In genomic region chr2:70123829-70124117, GRCh38 we compare ENCODE assay signal across 8 cellular contexts. TPM values are rescaled to one million over a fixed set of nuclear protein-coding genes. Genes with fewer than 3 reads are reported as not detected.
DNase-seq lines count a peak whose midpoint lies in the region; ATAC-seq and TF ChIP-seq lines count a peak whose summit lies in the region.

No MANE protein-coding gene starts in this region.

- peak in 1 of 2 donors; percentile 24 for ATAC-seq in naive thymus-derived CD8-positive, alpha-beta T cell
- no peak for ATAC-seq in GM21367 (IDR thresholded peaks at IDR 0.05; ENCODE audit: unreplicated experiment)

- H3K27me3 ChIP-seq in A673 (replicated peaks; ENCODE audit: insufficient read depth, low read depth, low read length, poor library complexity) (no peaks in the 10 kb centered on the region), KMS-11 (ENCODE audit: insufficient read depth, low read depth) (no peaks in the 10 kb centered on the region)

- DNase-seq in A673 (ENCODE audit: low spot score), result no peak
- DNase-seq in naive thymus-derived CD8-positive, alpha-beta T cell, result no peak
- DNase-seq in hepatic stellate cell (ENCODE audit: low spot score), result no peak
- DNase-seq in HuH-7.5 (ENCODE audit: low spot score), result no peak
- no peak for DNase-seq in HCEC 1CT

- H3K4me1 ChIP-seq in A673 (ENCODE audit: insufficient read depth, low read length, poor library complexity, severe bottlenecking) (peaks cover 26% of the 10 kb centered on the region), KMS-11 (ENCODE audit: low read depth, poor library complexity, severe bottlenecking) (peaks cover 54% of the 10 kb centered on the region)

- intact Hi-C loops in A673 (cut with micrococcal nuclease; ENCODE audit: unreplicated experiment), result loop anchor here (1.0 kb wide), 1 partner anchor 36 kb away; the partner anchor contains the start of gene PCBP1

- H3K9me3 Mint-ChIP-seq in naive thymus-derived CD8-positive, alpha-beta T cell, result no peaks in the 10 kb centered on the region

- H3K27ac Mint-ChIP-seq in naive thymus-derived CD8-positive, alpha-beta T cell, result peak overlapping the region; percentile 99 to 100 (median 100)

- peak overlapping the region; percentile 99; the same call in 1 of the 2 replicates for H3K9ac ChIP-seq in KMS-11

- H4K20me1 ChIP-seq in KMS-11 (ENCODE audit: insufficient read depth), result no peaks in the 10 kb centered on the region

- H3K27ac ChIP-seq in A673 (ENCODE audit: low read depth, low read length, poor library complexity, severe bottlenecking) (peak overlapping the region; percentile 99), KMS-11 (peak overlapping the region; percentile 94), cingulate gyrus (ENCODE audit: low read depth, low read length) (peak overlapping the region; percentile 100)

- H3K36me3 Mint-ChIP-seq in naive thymus-derived CD8-positive, alpha-beta T cell, result no peaks in the 10 kb centered on the region

- H3K4me1 Mint-ChIP-seq in naive thymus-derived CD8-positive, alpha-beta T cell, result peaks cover 33 to 88% (median 83%) of the 10 kb centered on the region in 4 donors

- CTCF ChIA-PET in A673 (lab: Charles Lee), result interaction anchor here (0.6 to 0.8 kb wide), 4 partner anchors 8 to 449 kb away, joined by 3 to 6 read pairs (median 4); no protein-coding TSS in a partner anchor

- no peaks in the 10 kb centered on the region for H3K36me3 ChIP-seq in A673 (ENCODE audit: insufficient read depth, low read length, poor library complexity, severe bottlenecking)
- no peaks in the 10 kb centered on the region for H3K36me3 ChIP-seq in KMS-11 (ENCODE audit: insufficient read depth)

- H3K79me2 ChIP-seq in KMS-11 (ENCODE audit: insufficient read depth, low read depth), result no peaks in the 10 kb centered on the region

- peak overlapping the region; percentile 93 for H2AFZ ChIP-seq in KMS-11 (ENCODE audit: low read depth)

- H3K4me3 ChIP-seq in A673 (ENCODE audit: low read depth, low read length, poor library complexity, severe bottlenecking), result peak overlapping the region; percentile 58
- H3K4me3 ChIP-seq in KMS-11 (IDR thresholded peaks at IDR 0.05; ENCODE audit: insufficient read depth, low read depth, low read length), result no peak overlapping the region

- no peaks in the 10 kb centered on the region for H3K9me3 ChIP-seq in A673 (ENCODE audit: low read depth, low read length, poor library complexity, severe bottlenecking)

- TF ChIP-seq CTCF in A673 (conservative IDR thresholded peaks at IDR 0.05; ENCODE audit: low read depth, low read length), result no peak
- no peak for TF ChIP-seq CTCF in KMS-11 (conservative IDR thresholded peaks at IDR 0.05; ENCODE audit: low read depth, low read length)

- no peaks in the 10 kb centered on the region for H3K27me3 Mint-ChIP-seq in naive thymus-derived CD8-positive, alpha-beta T cell

- peak overlapping the region; percentile 79 for H3K4me2 ChIP-seq in KMS-11

- POLR2A ChIA-PET in A673 (lab: Charles Lee; ENCODE audit: low non-redundant PET), result interaction anchor here (0.6 to 0.9 kb wide), 5 partner anchors 9 to 1106 kb away, joined by 3 to 7 read pairs (median 4); no protein-coding TSS in a partner anchor
- POLR2A ChIA-PET in naive thymus-derived CD8-positive, alpha-beta T cell (lab: Charles Lee), result interaction anchor here (0.6 to 25.8 kb wide), 15 partner anchors 8 to 295 kb away, joined by 3 to 1727 read pairs (median 5); partner anchors contain the start of genes C2orf42, MXD1 and PCBP1

- peak overlapping the region; percentile 90 to 99 (median 97) for H3K4me3 Mint-ChIP-seq in naive thymus-derived CD8-positive, alpha-beta T cell

- no TSS peak for BruUV-seq in A673 (replicated peaks; lab: Mats Ljungman, UMichigan)

RNA-seq across cellular contexts. Expression of gene PCBP1, which starts 36.5 kb away (rescaled TPM):
- total RNA-seq in A673 (2021), result 343 and 350 TPM in 2 replicates
- 100 to 1,000 TPM; 386 to 393 TPM for total RNA-seq in naive thymus-derived CD8-positive, alpha-beta T cell
- polyA plus RNA-seq in naive thymus-derived CD8-positive, alpha-beta T cell, result 100 to 1,000 TPM; 159 to 218 (median 195) TPM
